Comparison of ENCODE assay signal across 8 cellular contexts in genomic region chr14:22980672-22981089, GRCh38. TPM values are rescaled to one million over a fixed set of nuclear protein-coding genes. Genes with fewer than 3 reads are reported as not detected.
DNase-seq lines count a peak whose midpoint lies in the region; ATAC-seq and TF ChIP-seq lines count a peak whose summit lies in the region.

No MANE protein-coding gene starts in this region.

- peaks cover 17% of the 10 kb centered on the region for H3K27me3 Mint-ChIP-seq in brain

- H3K79me2 ChIP-seq in OCI-LY3 (ENCODE audit: low read length) = no peaks in the 10 kb centered on the region

- no peaks in the 10 kb centered on the region for H3K9me3 Mint-ChIP-seq in brain

- DNase-seq in CD1c-positive myeloid dendritic cell (ENCODE audit: extremely low spot score) = peak; percentile 3
- peak; percentile 83 for DNase-seq in kidney tubule cell (ENCODE audit: low spot score)
- DNase-seq in stimulated activated naive CD4-positive, alpha-beta T cell treated with Interleukin-2 at 50 U/mL for 16 hours (lab: John Stamatoyannopoulos, UW) = peak; percentile 39
- no peak for DNase-seq in superior temporal gyrus (ENCODE audit: extremely low spot score)

- H3K36me3 Mint-ChIP-seq in brain = peaks cover 6% of the 10 kb centered on the region

- peak overlapping the region; percentile 39; the same call in 1 of the 2 replicates for H3K9ac ChIP-seq in OCI-LY3 (ENCODE audit: low read length)

- H3K9me3 ChIP-seq in OCI-LY3 (ENCODE audit: insufficient read depth, low read length) = no peaks in the 10 kb centered on the region

- ATAC-seq in HG03565 (IDR thresholded peaks at IDR 0.05; ENCODE audit: unreplicated experiment) (no peak), HG02852 (IDR thresholded peaks at IDR 0.05; ENCODE audit: unreplicated experiment) (no peak)

- H4K20me1 ChIP-seq in OCI-LY3 (ENCODE audit: insufficient read depth, low read length) = no peaks in the 10 kb centered on the region

- TF ChIP-seq CTCF in OCI-LY3 (IDR thresholded peaks at IDR 0.05; ENCODE audit: low read depth, low read length) (no peak), brain (conservative IDR thresholded peaks at IDR 0.05) (no peak)

- peaks cover 5% of the 10 kb centered on the region for H3K4me1 ChIP-seq in OCI-LY3 (ENCODE audit: low read length)

- peak overlapping the region; percentile 78 to 86 (median 83) for H3K4me3 Mint-ChIP-seq in brain

- no peak overlapping the region for H3K27ac Mint-ChIP-seq in brain

- H3K4me2 ChIP-seq in OCI-LY3 (ENCODE audit: low read length) = peak overlapping the region; percentile 57

- H3K4me1 Mint-ChIP-seq in brain = peaks cover 43% of the 10 kb centered on the region

- H3K27me3 ChIP-seq in OCI-LY3 (ENCODE audit: low read depth, low read length) = no peaks in the 10 kb centered on the region

- peak overlapping the region; percentile 61; the same call in 1 of the 2 replicates for H2AFZ ChIP-seq in OCI-LY3 (ENCODE audit: low read depth, low read length)

- H3K36me3 ChIP-seq in OCI-LY3 (replicated peaks; ENCODE audit: low read depth, low read length) = no peaks in the 10 kb centered on the region

- H3K4me3 ChIP-seq in OCI-LY3 (ENCODE audit: low read length) = peak overlapping the region; percentile 72

- no peak overlapping the region for H3K27ac ChIP-seq in OCI-LY3 (ENCODE audit: low read length)

RNA-seq across cellular contexts. Expression of gene AJUBA, which starts 1.7 kb away (rescaled TPM):
- 0.75 TPM for polyA plus RNA-seq in brain (ENCODE audit: insufficient read depth, low read depth, low replicate concordance)

RNA-seq across cellular contexts. Expression of gene HAUS4, which starts 23.8 kb away (rescaled TPM):
- 37.9 TPM for polyA plus RNA-seq in brain (ENCODE audit: insufficient read depth, low read depth, low replicate concordance)

RNA-seq across cellular contexts. Expression of gene C14orf93, which starts 29.3 kb away (rescaled TPM):
- polyA plus RNA-seq in brain (ENCODE audit: insufficient read depth, low read depth, low replicate concordance) = 37.3 TPM

RNA-seq across cellular contexts. Expression of gene PRMT5, which starts 51.5 kb away (rescaled TPM):
- 64.5 TPM for polyA plus RNA-seq in brain (ENCODE audit: insufficient read depth, low read depth, low replicate concordance)

RNA-seq across cellular contexts. Expression of gene PSMB5, which starts 54.0 kb away (rescaled TPM):
- 234 TPM for polyA plus RNA-seq in brain (ENCODE audit: insufficient read depth, low read depth, low replicate concordance)
